ENCODE assay signal across 1 cellular context in genomic region chr6:4018194-4019111, GRCh38.
TF ChIP-seq lines count a peak whose summit lies in the region.

No MANE protein-coding gene starts in this region.

TF ChIP-seq in GM12878, 131 proteins besides CTCF, POLR2A, EP300 and RAD21 (continued from another document):
- no peak for TF ChIP-seq E2F8 (IDR thresholded peaks at IDR 0.05; ENCODE audit: low read depth, partially characterized antibody)
- TF ChIP-seq MTA2 (IDR thresholded peaks at IDR 0.05; ENCODE audit: low read depth), result 0 out of 2 replicates have a peak, but pooled peaks have one; percentile 11
- TF ChIP-seq STAT1 (conservative IDR thresholded peaks at IDR 0.05), result no peak
- no peak for TF ChIP-seq CBX3 (IDR thresholded peaks at IDR 0.05; ENCODE audit: borderline replicate concordance, low read depth)
- no peak for TF ChIP-seq JUNB (IDR thresholded peaks at IDR 0.05)
- peak; percentile 79 for TF ChIP-seq CREB1 (IDR thresholded peaks at IDR 0.05; ENCODE audit: low read depth)
- no peak for TF ChIP-seq MYC (IDR thresholded peaks at IDR 0.05; ENCODE audit: insufficient read depth, insufficient read length, insufficient replicate concordance, low read length, severe bottlenecking)
- TF ChIP-seq PRDM15 (CRISPR knock-in tag; IDR thresholded peaks at IDR 0.05), result no peak
- TF ChIP-seq JUND (IDR thresholded peaks at IDR 0.05; ENCODE audit: low read depth, low read length), result no peak
- TF ChIP-seq HCFC1 (IDR thresholded peaks at IDR 0.05; ENCODE audit: low read length), result no peak
- no peak for TF ChIP-seq SRF (IDR thresholded peaks at IDR 0.05; ENCODE audit: low read depth in 2 of 2, low read length in 2 of 2)
- no peak for TF ChIP-seq ZNF384 (IDR thresholded peaks at IDR 0.05; ENCODE audit: borderline replicate concordance, low read depth, low read length)
- no peak for TF ChIP-seq SMC3 (IDR thresholded peaks at IDR 0.05; ENCODE audit: borderline replicate concordance, low read length)
- no peak for TF ChIP-seq SKIL (IDR thresholded peaks at IDR 0.05; ENCODE audit: low read depth, poor library complexity, severe bottlenecking)
- no peak for TF ChIP-seq ELK1 (IDR thresholded peaks at IDR 0.05; ENCODE audit: low read depth, low read length)
- TF ChIP-seq POLR2AphosphoS5 (IDR thresholded peaks at IDR 0.05; ENCODE audit: low read length), result peak; percentile 68
- no peak for TF ChIP-seq SUPT20H (IDR thresholded peaks at IDR 0.05; ENCODE audit: borderline replicate concordance, control insufficient read depth, low read depth, low read length)
- no peak for TF ChIP-seq SUZ12 (IDR thresholded peaks at IDR 0.05; ENCODE audit: unreplicated experiment)
- TF ChIP-seq ZBED1 (IDR thresholded peaks at IDR 0.05; ENCODE audit: borderline replicate concordance), result no peak
- peak; percentile 35 for TF ChIP-seq BACH1 (IDR thresholded peaks at IDR 0.05; ENCODE audit: borderline replicate concordance)
- no peak for TF ChIP-seq CEBPB (IDR thresholded peaks at IDR 0.05; ENCODE audit: borderline replicate concordance in 1 of 2, low read depth in 2 of 2, low read length in 2 of 2)
- no peak for TF ChIP-seq SREBF2 (IDR thresholded peaks at IDR 0.05; ENCODE audit: low read length)
- TF ChIP-seq PKNOX1 (IDR thresholded peaks at IDR 0.05), result no peak
- TF ChIP-seq EZH2 (IDR thresholded peaks at IDR 0.05; ENCODE audit: borderline replicate concordance, control insufficient read depth, low read depth, low read length), result no peak
- no peak for TF ChIP-seq MTA3 (IDR thresholded peaks at IDR 0.05; ENCODE audit: borderline replicate concordance, low read length)
- peak; percentile 68; the same call in 1 of the 2 replicates for TF ChIP-seq GATAD2B (conservative IDR thresholded peaks at IDR 0.05; ENCODE audit: low read depth)
- TF ChIP-seq ZNF24 (IDR thresholded peaks at IDR 0.05), result no peak
- TF ChIP-seq ZBTB4 (CRISPR knock-in tag; IDR thresholded peaks at IDR 0.05), result no peak
- no peak for TF ChIP-seq USF2 (IDR thresholded peaks at IDR 0.05; ENCODE audit: borderline replicate concordance, low read depth, low read length)
- no peak for TF ChIP-seq SIN3A (IDR thresholded peaks at IDR 0.05; ENCODE audit: low read depth, low read length)
- TF ChIP-seq SPI1 (IDR thresholded peaks at IDR 0.05; ENCODE audit: borderline replicate concordance, insufficient read depth, low read depth, low read length), result no peak
- no peak for TF ChIP-seq HDAC2 (IDR thresholded peaks at IDR 0.05)
- 0 out of 2 replicates have a peak, but pooled peaks have one; percentile 62 for TF ChIP-seq NKRF (conservative IDR thresholded peaks at IDR 0.05)
- TF ChIP-seq SMARCA5 (IDR thresholded peaks at IDR 0.05), result peak; percentile 89
- no peak for TF ChIP-seq ETV6 (conservative IDR thresholded peaks at IDR 0.05 in 1 of 2, IDR thresholded peaks at IDR 0.05 in 1 of 2; ENCODE audit: borderline replicate concordance in 1 of 2, low read depth in 1 of 2)
- TF ChIP-seq RELA (IDR thresholded peaks at IDR 0.05; ENCODE audit: borderline replicate concordance, partially characterized antibody), result no peak
- TF ChIP-seq SMAD5 (IDR thresholded peaks at IDR 0.05; ENCODE audit: low read depth), result no peak
- TF ChIP-seq EED (IDR thresholded peaks at IDR 0.05; ENCODE audit: low read depth), result no peak
- TF ChIP-seq MLLT1 (IDR thresholded peaks at IDR 0.05), result peak; percentile 88
- no peak for TF ChIP-seq ATF2 (IDR thresholded peaks at IDR 0.05; ENCODE audit: low read length)
- TF ChIP-seq RCOR1 (conservative IDR thresholded peaks at IDR 0.05; ENCODE audit: low read depth, low read length), result no peak
- TF ChIP-seq YBX1 (IDR thresholded peaks at IDR 0.05), result no peak
